In the genomic region with DNA sequence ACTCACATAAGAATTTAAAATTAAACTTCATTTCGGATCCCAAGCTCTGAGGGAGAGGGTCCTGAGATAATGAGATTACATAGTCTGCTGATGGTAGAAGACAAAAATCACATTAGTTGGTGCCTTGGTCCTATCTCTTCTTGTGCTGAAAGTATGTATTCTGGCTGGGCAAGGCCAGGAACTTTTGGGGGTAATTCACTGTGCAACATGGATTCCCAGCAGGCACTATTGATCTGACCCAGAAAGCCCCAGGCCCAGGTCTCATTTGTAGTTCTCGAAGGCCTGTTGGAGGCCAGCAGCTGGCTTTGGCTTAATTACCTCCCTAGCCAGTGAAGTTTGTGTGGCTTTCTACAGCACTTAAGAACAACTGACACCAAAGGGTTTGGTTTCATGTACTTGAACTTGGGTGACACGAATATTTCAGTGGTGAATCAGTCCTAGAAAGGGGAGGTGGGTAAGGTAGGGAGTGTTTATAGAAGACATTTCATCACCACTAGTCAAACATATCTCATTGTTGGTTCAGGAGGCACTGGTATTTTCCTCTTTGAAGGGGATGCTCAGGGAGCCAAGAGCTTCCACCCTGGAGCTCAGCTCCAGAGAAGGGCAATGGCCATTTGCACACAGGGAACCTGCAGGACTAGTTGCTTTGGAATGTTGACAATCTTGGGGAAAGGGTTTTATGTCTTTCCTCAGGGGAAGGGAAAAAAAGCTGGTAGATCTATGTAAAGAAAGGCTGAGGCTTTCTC, we compare ENCODE assay signal across 1 cellular context.
TF ChIP-seq lines count a peak whose summit lies in the region.

No MANE protein-coding gene starts in this region.

TF ChIP-seq in HepG2, 621 proteins besides CTCF, POLR2A, EP300 and RAD21 (continued from another document and continues in another):
- TF ChIP-seq, protein P1, sequence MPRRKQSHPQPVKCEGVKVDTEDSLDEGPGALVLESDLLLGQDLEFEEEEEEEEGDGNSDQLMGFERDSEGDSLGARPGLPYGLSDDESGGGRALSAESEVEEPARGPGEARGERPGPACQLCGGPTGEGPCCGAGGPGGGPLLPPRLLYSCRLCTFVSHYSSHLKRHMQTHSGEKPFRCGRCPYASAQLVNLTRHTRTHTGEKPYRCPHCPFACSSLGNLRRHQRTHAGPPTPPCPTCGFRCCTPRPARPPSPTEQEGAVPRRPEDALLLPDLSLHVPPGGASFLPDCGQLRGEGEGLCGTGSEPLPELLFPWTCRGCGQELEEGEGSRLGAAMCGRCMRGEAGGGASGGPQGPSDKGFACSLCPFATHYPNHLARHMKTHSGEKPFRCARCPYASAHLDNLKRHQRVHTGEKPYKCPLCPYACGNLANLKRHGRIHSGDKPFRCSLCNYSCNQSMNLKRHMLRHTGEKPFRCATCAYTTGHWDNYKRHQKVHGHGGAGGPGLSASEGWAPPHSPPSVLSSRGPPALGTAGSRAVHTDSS (CRISPR knock-in tag; conservative IDR thresholded peaks at IDR 0.05): no peak
- TF ChIP-seq ZNF570 (CRISPR knock-in tag; IDR thresholded peaks at IDR 0.05; ENCODE audit: borderline replicate concordance) (no peak), TCF7L2 (IDR thresholded peaks at IDR 0.05; ENCODE audit: low read depth, low read length) (no peak), NR2C2 (CRISPR knock-in tag; IDR thresholded peaks at IDR 0.05; ENCODE audit: borderline replicate concordance) (no peak; the same call in 1 of the 2 replicates), SOX5 (CRISPR knock-in tag; IDR thresholded peaks at IDR 0.05; ENCODE audit: borderline replicate concordance) (peak; percentile 95), ZSCAN20 (CRISPR knock-in tag; IDR thresholded peaks at IDR 0.05; ENCODE audit: borderline replicate concordance) (no peak), RFXAP (CRISPR knock-in tag; IDR thresholded peaks at IDR 0.05; ENCODE audit: borderline replicate concordance) (no peak), ZNF335 (CRISPR knock-in tag; IDR thresholded peaks at IDR 0.05) (peak; percentile 52; the same call in 1 of the 2 replicates), TGIF2 (CRISPR knock-in tag; IDR thresholded peaks at IDR 0.05) (no peak), ZNF674 (CRISPR knock-in tag; IDR thresholded peaks at IDR 0.05; ENCODE audit: low read depth) (no peak), NFYC (CRISPR knock-in tag; IDR thresholded peaks at IDR 0.05) (peak; percentile 13; the same call in 1 of the 2 replicates), ZNF468 (CRISPR knock-in tag; IDR thresholded peaks at IDR 0.05) (no peak), ZFP1 (CRISPR knock-in tag; IDR thresholded peaks at IDR 0.05) (peak; percentile 73; the same call in 1 of the 2 replicates), ZNF7 (CRISPR knock-in tag; IDR thresholded peaks at IDR 0.05) (no peak), ZNF329 (CRISPR knock-in tag; IDR thresholded peaks at IDR 0.05; ENCODE audit: low read depth) (no peak), PHF21A (CRISPR knock-in tag; IDR thresholded peaks at IDR 0.05) (peak; percentile 74; the same call in 1 of the 2 replicates), ZNF432 (CRISPR knock-in tag; IDR thresholded peaks at IDR 0.05; ENCODE audit: borderline replicate concordance) (no peak), KDM6A (CRISPR knock-in tag; IDR thresholded peaks at IDR 0.05; ENCODE audit: low read depth) (no peak; the same call in 1 of the 2 replicates), BCL6 (CRISPR knock-in tag; IDR thresholded peaks at IDR 0.05) (peak; percentile 97), CEBPB (IDR thresholded peaks at IDR 0.05; ENCODE audit: borderline replicate concordance, low read depth, low read length) (peak; percentile 89), GATA4 (IDR thresholded peaks at IDR 0.05; ENCODE audit: borderline replicate concordance, low read depth) (peak; percentile 35; the same call in 1 of the 2 replicates), KMT2A (CRISPR knock-in tag; IDR thresholded peaks at IDR 0.05) (0 out of 2 replicates have a peak, but pooled peaks have one; percentile 26), ZNF883 (CRISPR knock-in tag; IDR thresholded peaks at IDR 0.05; ENCODE audit: not compliant biosample characterization) (no peak), ZNF780A (CRISPR knock-in tag; IDR thresholded peaks at IDR 0.05) (0 out of 2 replicates have a peak, but pooled peaks have one; percentile 33), HOXA9 (CRISPR knock-in tag; IDR thresholded peaks at IDR 0.05; ENCODE audit: borderline replicate concordance) (no peak), ZNF614 (CRISPR knock-in tag; IDR thresholded peaks at IDR 0.05; ENCODE audit: borderline replicate concordance) (0 out of 2 replicates have a peak, but pooled peaks have one; percentile 48)
- TF ChIP-seq, protein P2, sequence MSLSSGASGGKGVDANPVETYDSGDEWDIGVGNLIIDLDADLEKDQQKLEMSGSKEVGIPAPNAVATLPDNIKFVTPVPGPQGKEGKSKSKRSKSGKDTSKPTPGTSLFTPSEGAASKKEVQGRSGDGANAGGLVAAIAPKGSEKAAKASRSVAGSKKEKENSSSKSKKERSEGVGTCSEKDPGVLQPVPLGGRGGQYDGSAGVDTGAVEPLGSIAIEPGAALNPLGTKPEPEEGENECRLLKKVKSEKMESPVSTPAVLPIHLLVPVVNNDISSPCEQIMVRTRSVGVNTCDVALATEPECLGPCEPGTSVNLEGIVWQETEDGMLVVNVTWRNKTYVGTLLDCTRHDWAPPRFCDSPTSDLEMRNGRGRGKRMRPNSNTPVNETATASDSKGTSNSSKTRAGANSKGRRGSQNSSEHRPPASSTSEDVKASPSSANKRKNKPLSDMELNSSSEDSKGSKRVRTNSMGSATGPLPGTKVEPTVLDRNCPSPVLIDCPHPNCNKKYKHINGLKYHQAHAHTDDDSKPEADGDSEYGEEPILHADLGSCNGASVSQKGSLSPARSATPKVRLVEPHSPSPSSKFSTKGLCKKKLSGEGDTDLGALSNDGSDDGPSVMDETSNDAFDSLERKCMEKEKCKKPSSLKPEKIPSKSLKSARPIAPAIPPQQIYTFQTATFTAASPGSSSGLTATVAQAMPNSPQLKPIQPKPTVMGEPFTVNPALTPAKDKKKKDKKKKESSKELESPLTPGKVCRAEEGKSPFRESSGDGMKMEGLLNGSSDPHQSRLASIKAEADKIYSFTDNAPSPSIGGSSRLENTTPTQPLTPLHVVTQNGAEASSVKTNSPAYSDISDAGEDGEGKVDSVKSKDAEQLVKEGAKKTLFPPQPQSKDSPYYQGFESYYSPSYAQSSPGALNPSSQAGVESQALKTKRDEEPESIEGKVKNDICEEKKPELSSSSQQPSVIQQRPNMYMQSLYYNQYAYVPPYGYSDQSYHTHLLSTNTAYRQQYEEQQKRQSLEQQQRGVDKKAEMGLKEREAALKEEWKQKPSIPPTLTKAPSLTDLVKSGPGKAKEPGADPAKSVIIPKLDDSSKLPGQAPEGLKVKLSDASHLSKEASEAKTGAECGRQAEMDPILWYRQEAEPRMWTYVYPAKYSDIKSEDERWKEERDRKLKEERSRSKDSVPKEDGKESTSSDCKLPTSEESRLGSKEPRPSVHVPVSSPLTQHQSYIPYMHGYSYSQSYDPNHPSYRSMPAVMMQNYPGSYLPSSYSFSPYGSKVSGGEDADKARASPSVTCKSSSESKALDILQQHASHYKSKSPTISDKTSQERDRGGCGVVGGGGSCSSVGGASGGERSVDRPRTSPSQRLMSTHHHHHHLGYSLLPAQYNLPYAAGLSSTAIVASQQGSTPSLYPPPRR (CRISPR knock-in tag; IDR thresholded peaks at IDR 0.05; ENCODE audit: borderline replicate concordance): peak; percentile 93
- TF ChIP-seq, protein P3, sequence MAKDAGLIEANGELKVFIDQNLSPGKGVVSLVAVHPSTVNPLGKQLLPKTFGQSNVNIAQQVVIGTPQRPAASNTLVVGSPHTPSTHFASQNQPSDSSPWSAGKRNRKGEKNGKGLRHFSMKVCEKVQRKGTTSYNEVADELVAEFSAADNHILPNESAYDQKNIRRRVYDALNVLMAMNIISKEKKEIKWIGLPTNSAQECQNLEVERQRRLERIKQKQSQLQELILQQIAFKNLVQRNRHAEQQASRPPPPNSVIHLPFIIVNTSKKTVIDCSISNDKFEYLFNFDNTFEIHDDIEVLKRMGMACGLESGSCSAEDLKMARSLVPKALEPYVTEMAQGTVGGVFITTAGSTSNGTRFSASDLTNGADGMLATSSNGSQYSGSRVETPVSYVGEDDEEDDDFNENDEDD (CRISPR knock-in tag; IDR thresholded peaks at IDR 0.05; ENCODE audit: borderline replicate concordance): no peak
- TF ChIP-seq, protein P4, sequence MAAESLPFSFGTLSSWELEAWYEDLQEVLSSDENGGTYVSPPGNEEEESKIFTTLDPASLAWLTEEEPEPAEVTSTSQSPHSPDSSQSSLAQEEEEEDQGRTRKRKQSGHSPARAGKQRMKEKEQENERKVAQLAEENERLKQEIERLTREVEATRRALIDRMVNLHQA (CRISPR knock-in tag; IDR thresholded peaks at IDR 0.05): no peak
- TF ChIP-seq, protein P5, sequence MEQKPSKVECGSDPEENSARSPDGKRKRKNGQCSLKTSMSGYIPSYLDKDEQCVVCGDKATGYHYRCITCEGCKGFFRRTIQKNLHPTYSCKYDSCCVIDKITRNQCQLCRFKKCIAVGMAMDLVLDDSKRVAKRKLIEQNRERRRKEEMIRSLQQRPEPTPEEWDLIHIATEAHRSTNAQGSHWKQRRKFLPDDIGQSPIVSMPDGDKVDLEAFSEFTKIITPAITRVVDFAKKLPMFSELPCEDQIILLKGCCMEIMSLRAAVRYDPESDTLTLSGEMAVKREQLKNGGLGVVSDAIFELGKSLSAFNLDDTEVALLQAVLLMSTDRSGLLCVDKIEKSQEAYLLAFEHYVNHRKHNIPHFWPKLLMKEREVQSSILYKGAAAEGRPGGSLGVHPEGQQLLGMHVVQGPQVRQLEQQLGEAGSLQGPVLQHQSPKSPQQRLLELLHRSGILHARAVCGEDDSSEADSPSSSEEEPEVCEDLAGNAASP (CRISPR knock-in tag; IDR thresholded peaks at IDR 0.05; ENCODE audit: borderline replicate concordance): peak; percentile 91
- TF ChIP-seq, protein P6, sequence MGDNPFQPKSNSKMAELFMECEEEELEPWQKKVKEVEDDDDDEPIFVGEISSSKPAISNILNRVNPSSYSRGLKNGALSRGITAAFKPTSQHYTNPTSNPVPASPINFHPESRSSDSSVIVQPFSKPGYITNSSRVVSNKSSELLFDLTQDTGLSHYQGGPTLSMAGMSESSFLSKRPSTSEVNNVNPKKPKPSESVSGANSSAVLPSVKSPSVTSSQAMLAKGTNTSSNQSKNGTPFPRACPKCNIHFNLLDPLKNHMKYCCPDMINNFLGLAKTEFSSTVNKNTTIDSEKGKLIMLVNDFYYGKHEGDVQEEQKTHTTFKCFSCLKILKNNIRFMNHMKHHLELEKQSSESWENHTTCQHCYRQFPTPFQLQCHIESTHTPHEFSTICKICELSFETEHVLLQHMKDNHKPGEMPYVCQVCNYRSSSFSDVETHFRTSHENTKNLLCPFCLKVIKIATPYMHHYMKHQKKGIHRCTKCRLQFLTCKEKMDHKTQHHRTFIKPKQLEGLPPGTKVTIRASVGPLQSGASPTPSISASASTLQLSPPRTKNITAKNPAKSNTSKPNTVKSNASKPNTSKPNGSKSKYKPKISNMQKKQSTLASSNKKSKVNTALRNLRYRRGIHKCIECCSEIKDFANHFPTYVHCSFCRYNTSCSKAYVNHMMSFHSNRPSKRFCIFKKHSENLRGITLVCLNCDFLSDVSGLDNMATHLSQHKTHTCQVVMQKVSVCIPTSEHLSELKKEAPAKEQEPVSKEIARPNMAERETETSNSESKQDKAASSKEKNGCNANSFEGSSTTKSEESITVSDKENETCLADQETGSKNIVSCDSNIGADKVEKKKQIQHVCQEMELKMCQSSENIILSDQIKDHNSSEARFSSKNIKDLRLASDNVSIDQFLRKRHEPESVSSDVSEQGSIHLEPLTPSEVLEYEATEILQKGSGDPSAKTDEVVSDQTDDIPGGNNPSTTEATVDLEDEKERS (CRISPR knock-in tag; IDR thresholded peaks at IDR 0.05): peak; percentile 33; the same call in 1 of the 2 replicates
- TF ChIP-seq, protein P7, sequence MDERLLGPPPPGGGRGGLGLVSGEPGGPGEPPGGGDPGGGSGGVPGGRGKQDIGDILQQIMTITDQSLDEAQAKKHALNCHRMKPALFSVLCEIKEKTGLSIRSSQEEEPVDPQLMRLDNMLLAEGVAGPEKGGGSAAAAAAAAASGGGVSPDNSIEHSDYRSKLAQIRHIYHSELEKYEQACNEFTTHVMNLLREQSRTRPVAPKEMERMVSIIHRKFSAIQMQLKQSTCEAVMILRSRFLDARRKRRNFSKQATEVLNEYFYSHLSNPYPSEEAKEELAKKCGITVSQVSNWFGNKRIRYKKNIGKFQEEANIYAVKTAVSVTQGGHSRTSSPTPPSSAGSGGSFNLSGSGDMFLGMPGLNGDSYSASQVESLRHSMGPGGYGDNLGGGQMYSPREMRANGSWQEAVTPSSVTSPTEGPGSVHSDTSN (CRISPR knock-in tag; IDR thresholded peaks at IDR 0.05): no peak
- TF ChIP-seq, protein P8, sequence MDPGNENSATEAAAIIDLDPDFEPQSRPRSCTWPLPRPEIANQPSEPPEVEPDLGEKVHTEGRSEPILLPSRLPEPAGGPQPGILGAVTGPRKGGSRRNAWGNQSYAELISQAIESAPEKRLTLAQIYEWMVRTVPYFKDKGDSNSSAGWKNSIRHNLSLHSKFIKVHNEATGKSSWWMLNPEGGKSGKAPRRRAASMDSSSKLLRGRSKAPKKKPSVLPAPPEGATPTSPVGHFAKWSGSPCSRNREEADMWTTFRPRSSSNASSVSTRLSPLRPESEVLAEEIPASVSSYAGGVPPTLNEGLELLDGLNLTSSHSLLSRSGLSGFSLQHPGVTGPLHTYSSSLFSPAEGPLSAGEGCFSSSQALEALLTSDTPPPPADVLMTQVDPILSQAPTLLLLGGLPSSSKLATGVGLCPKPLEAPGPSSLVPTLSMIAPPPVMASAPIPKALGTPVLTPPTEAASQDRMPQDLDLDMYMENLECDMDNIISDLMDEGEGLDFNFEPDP (CRISPR knock-in tag; conservative IDR thresholded peaks at IDR 0.05): no peak
- TF ChIP-seq, protein P9, sequence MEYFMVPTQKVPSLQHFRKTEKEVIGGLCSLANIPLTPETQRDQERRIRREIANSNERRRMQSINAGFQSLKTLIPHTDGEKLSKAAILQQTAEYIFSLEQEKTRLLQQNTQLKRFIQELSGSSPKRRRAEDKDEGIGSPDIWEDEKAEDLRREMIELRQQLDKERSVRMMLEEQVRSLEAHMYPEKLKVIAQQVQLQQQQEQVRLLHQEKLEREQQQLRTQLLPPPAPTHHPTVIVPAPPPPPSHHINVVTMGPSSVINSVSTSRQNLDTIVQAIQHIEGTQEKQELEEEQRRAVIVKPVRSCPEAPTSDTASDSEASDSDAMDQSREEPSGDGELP (IDR thresholded peaks at IDR 0.05; ENCODE audit: borderline replicate concordance, low read depth): 0 out of 2 replicates have a peak, but pooled peaks have one; percentile 27
- TF ChIP-seq, protein P10, sequence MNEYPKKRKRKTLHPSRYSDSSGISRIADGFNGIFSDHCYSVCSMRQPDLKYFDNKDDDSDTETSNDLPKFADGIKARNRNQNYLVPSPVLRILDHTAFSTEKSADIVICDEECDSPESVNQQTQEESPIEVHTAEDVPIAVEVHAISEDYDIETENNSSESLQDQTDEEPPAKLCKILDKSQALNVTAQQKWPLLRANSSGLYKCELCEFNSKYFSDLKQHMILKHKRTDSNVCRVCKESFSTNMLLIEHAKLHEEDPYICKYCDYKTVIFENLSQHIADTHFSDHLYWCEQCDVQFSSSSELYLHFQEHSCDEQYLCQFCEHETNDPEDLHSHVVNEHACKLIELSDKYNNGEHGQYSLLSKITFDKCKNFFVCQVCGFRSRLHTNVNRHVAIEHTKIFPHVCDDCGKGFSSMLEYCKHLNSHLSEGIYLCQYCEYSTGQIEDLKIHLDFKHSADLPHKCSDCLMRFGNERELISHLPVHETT (CRISPR knock-in tag; conservative IDR thresholded peaks at IDR 0.05): no peak
- TF ChIP-seq, protein P11, sequence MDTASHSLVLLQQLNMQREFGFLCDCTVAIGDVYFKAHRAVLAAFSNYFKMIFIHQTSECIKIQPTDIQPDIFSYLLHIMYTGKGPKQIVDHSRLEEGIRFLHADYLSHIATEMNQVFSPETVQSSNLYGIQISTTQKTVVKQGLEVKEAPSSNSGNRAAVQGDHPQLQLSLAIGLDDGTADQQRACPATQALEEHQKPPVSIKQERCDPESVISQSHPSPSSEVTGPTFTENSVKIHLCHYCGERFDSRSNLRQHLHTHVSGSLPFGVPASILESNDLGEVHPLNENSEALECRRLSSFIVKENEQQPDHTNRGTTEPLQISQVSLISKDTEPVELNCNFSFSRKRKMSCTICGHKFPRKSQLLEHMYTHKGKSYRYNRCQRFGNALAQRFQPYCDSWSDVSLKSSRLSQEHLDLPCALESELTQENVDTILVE (CRISPR knock-in tag; IDR thresholded peaks at IDR 0.05): peak; percentile 88
